ENCODE assay signal across 2 cellular contexts in the genomic region with DNA sequence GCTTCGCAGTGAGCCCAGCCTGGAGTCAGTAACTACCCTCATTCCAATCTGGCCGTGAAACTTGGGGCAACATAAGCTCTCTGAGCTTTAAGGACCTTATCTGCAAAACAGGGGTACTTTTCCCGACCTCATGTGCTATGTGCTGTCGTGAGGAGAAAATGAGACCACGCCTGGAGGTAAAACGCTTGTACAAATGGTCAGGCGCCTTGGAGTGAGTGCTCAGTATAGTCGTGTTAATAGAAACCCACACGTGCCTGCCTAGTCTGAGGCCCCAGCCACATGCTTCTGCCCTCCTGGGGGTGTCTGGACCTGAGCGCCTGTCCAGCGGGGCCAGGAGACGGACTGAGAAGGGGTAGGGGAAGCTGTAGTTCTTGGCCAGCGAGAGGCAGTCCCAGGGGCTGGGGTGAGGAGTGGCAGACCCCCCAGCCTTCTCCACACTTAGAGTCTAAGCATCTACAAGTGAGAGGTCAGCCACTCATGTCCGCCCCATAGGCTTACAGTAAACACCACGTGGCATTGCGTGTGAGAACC.
TF ChIP-seq lines count a peak whose summit lies in the region.

No MANE protein-coding gene starts in this region.

TF ChIP-seq in IMR-90, 13 proteins besides CTCF, POLR2A, EP300 and RAD21:
- TF ChIP-seq BHLHE40 (IDR thresholded peaks at IDR 0.05; ENCODE audit: low read depth, low read length) (no peak), RCOR1 (IDR thresholded peaks at IDR 0.05; ENCODE audit: insufficient replicate concordance, low read length) (no peak), RFX5 (IDR thresholded peaks at IDR 0.05; ENCODE audit: low read depth, low read length) (no peak), CHD1 (IDR thresholded peaks at IDR 0.05; ENCODE audit: low read depth, low read length) (no peak), USF2 (IDR thresholded peaks at IDR 0.05; ENCODE audit: low read depth, low read length) (no peak), ELK1 (IDR thresholded peaks at IDR 0.05; ENCODE audit: borderline replicate concordance, low read depth, low read length) (no peak), MAZ (IDR thresholded peaks at IDR 0.05; ENCODE audit: borderline replicate concordance, low read depth, low read length) (no peak), CEBPB (IDR thresholded peaks at IDR 0.05; ENCODE audit: low read depth, low read length) (no peak), FOS (IDR thresholded peaks at IDR 0.05; ENCODE audit: low read depth, low read length) (no peak)

TF ChIP-seq in K562, 482 proteins besides CTCF, POLR2A, EP300 and RAD21:
- TF ChIP-seq MEF2D (tag; conservative IDR thresholded peaks at IDR 0.05; ENCODE audit: low read depth) (no peak), ZNF133 (CRISPR knock-in tag; IDR thresholded peaks at IDR 0.05) (no peak), NR2F6 (CRISPR knock-in tag; IDR thresholded peaks at IDR 0.05) (no peak), POLR2B (IDR thresholded peaks at IDR 0.05; ENCODE audit: low read depth, partially characterized antibody) (no peak)
